8 cellular contexts compared by ENCODE assay signal in genomic region chr22:37492428-37493344, GRCh38. TPM values are rescaled to one million over a fixed set of nuclear protein-coding genes. Genes with fewer than 3 reads are reported as not detected.
DNase-seq lines count a peak whose midpoint lies in the region; ATAC-seq, FAIRE-seq and TF ChIP-seq lines count a peak whose summit lies in the region.

No MANE protein-coding gene starts in this region.

- TF ChIP-seq POLR2A in A549 (IDR thresholded peaks at IDR 0.05; ENCODE audit: low read length) (no peak), upper lobe of left lung (IDR thresholded peaks at IDR 0.05) (no peak)

- peaks cover 3% of the 10 kb centered on the region; the same call in 1 of the 2 replicates for H4K20me1 ChIP-seq in SK-N-SH (ENCODE audit: insufficient read depth)

- WGBS in A549 (ENCODE audit: missing lambda C conversion rate) = 10% methylated on average over 6 of the region's 24 CpGs
- 78% methylated on average over 16 of the region's 24 CpGs for WGBS in SK-N-SH (ENCODE audit: low lambda C conversion rate)
- WGBS in upper lobe of left lung, 2 donors = 46 to 69% methylated on average over 7 to 22 of the region's 24 CpGs

- no peak for TF ChIP-seq EP300 in A549 (IDR thresholded peaks at IDR 0.05)
- TF ChIP-seq EP300 in SK-N-SH (IDR thresholded peaks at IDR 0.05; ENCODE audit: borderline replicate concordance in 1 of 2, low read depth in 1 of 2, low read length in 1 of 2) = no peak
- TF ChIP-seq EP300 in upper lobe of left lung (IDR thresholded peaks at IDR 0.05) = no peak

- CTCF ChIA-PET in A549 (lab: Yijun Ruan, JAX) (interaction anchor here (0.7 to 8.7 kb wide), 14 partner anchors 8 to 74 kb away, joined by 3 to 42 read pairs (median 4); partner anchors contain the start of gene CARD10), SK-N-SH (lab: Yijun Ruan, JAX) (interaction anchor here (0.7 to 3.1 kb wide), 6 partner anchors 10 to 176 kb away, joined by 3 to 11 read pairs (median 4); no protein-coding TSS in a partner anchor)

- peak overlapping the region in 1 of 2 experiments; percentile 80; a peak in 4 of 6 replicates for H3K27ac ChIP-seq in A549
- no peak overlapping the region for H3K27ac ChIP-seq in SK-N-SH (ENCODE audit: low read depth in 2 of 2, low read length in 1 of 2)
- no peak overlapping the region for H3K27ac ChIP-seq in lower lobe of right lung
- no peak overlapping the region for H3K27ac ChIP-seq in upper lobe of left lung

- peak; percentile 62 to 71 for DNase-seq in A549 (ENCODE audit: low read depth in 1 of 2, low spot score in 1 of 2)
- DNase-seq in GM18507 (ENCODE audit: extremely low spot score, insufficient read length, low read depth) = no peak
- peak; percentile 69 for DNase-seq in SK-N-SH
- peak; percentile 49 for DNase-seq in adipocyte (ENCODE audit: low read depth)
- DNase-seq in lower lobe of right lung = peak; percentile 64
- peak; percentile 31 to 71 for DNase-seq in upper lobe of left lung
- DNase-seq in NCI-H2196 treated with DMSO at 0.1 percent for 48 hours (lab: John Stamatoyannopoulos, UW; ENCODE audit: unreplicated experiment) = no peak
- DNase-seq in NCI-H446 (lab: John Stamatoyannopoulos, UW) = no peak

- H3K79me2 ChIP-seq in SK-N-SH (ENCODE audit: insufficient read depth) = no peaks in the 10 kb centered on the region

- POLR2A ChIA-PET in A549 (lab: Yijun Ruan, JAX) = no interaction called here
- POLR2A ChIA-PET in SK-N-SH (lab: Yijun Ruan, JAX) = interaction anchor here (0.5 kb wide), 1 partner anchor 31 kb away, joined by 3 read pairs; no protein-coding TSS in a partner anchor

- ATAC-seq in A549 (peak; percentile 59 to 79), lower lobe of right lung (peak; percentile 59 to 61), upper lobe of left lung (ENCODE audit: low FRiP score in 2 of 2) (peak; percentile 21 to 56)

- no peaks in the 10 kb centered on the region for H3K9me2 ChIP-seq in SK-N-SH

- peaks cover 34% of the 10 kb centered on the region for H3K4me1 ChIP-seq in A549
- peaks cover 6% of the 10 kb centered on the region in 2 experiments; a peak in 2 of 4 replicates for H3K4me1 ChIP-seq in SK-N-SH (ENCODE audit: control insufficient read depth in 1 of 2, insufficient read depth in 2 of 2, low read depth in 1 of 2, low read length in 1 of 2)
- peaks cover 12% of the 10 kb centered on the region for H3K4me1 ChIP-seq in adipocyte (ENCODE audit: control insufficient read depth, insufficient read depth, low read length)
- H3K4me1 ChIP-seq in lower lobe of right lung = peaks cover 4% of the 10 kb centered on the region
- peaks cover 0 to 6% (median 2%) of the 10 kb centered on the region in 4 donors for H3K4me1 ChIP-seq in upper lobe of left lung

- intact Hi-C loops in lower lobe of right lung (cut with DNase I) = no loop called here

- peaks cover 13% of the 10 kb centered on the region for H3F3A ChIP-seq in SK-N-SH (replicated peaks; ENCODE audit: insufficient read depth)

- TF ChIP-seq RAD21 in A549 (conservative IDR thresholded peaks at IDR 0.05 in 1 of 2, IDR thresholded peaks at IDR 0.05 in 1 of 2) (peak; percentile 12 to 19; a peak in 1 of 5 replicates), SK-N-SH (IDR thresholded peaks at IDR 0.05; ENCODE audit: low read length) (0 out of 2 replicates have a peak, but pooled peaks have one; percentile 11)

- H3K4me2 ChIP-seq in A549 (no peak overlapping the region), SK-N-SH (no peak overlapping the region)

- H3K36me3 ChIP-seq in SK-N-SH (replicated peaks in 1 of 2; ENCODE audit: control insufficient read depth in 1 of 2, insufficient read depth in 2 of 2, low read length in 1 of 2) (peaks cover 0 to 3% of the 10 kb centered on the region in 2 experiments), adipocyte (ENCODE audit: control insufficient read depth, insufficient read depth, low read length, severe bottlenecking) (no peaks in the 10 kb centered on the region), lower lobe of right lung (peaks cover 7% of the 10 kb centered on the region), upper lobe of left lung (peaks cover 0 to 22% (median 0%) of the 10 kb centered on the region in 4 donors)

- H3K9ac ChIP-seq in SK-N-SH (no peak overlapping the region), adipocyte (ENCODE audit: low read length) (no peak overlapping the region)

- H3K27me3 ChIP-seq in SK-N-SH (ENCODE audit: insufficient read depth) = no peaks in the 10 kb centered on the region
- H3K27me3 ChIP-seq in adipocyte (replicated peaks; ENCODE audit: control insufficient read depth, insufficient read depth, low read length) = no peaks in the 10 kb centered on the region
- no peaks in the 10 kb centered on the region for H3K27me3 ChIP-seq in lower lobe of right lung (ENCODE audit: low read depth)
- H3K27me3 ChIP-seq in upper lobe of left lung = no peaks in the 10 kb centered on the region

- no peak for FAIRE-seq in A549 (lab: Jason Lieb, UNC)
- peak; percentile 81 for FAIRE-seq in GM18507 (lab: Jason Lieb, UNC)

- TF ChIP-seq CTCF in A549 (IDR thresholded peaks at IDR 0.05) (peak; percentile 39; the same call in 2 of the 3 replicates), SK-N-SH (IDR thresholded peaks at IDR 0.05) (peak; percentile 57), lower lobe of right lung (IDR thresholded peaks at IDR 0.05) (peak; percentile 35), upper lobe of left lung (IDR thresholded peaks at IDR 0.05) (peak in 5 of 6 experiments; percentile 26 to 38 (median 34))

- no peaks in the 10 kb centered on the region for H3K9me3 ChIP-seq in A549
- H3K9me3 ChIP-seq in SK-N-SH = no peaks in the 10 kb centered on the region
- H3K9me3 ChIP-seq in adipocyte (ENCODE audit: control insufficient read depth, low read length) = no peaks in the 10 kb centered on the region
- no peaks in the 10 kb centered on the region for H3K9me3 ChIP-seq in lower lobe of right lung
- no peaks in the 10 kb centered on the region for H3K9me3 ChIP-seq in upper lobe of left lung

- no peak overlapping the region for H2AFZ ChIP-seq in SK-N-SH (ENCODE audit: low read depth)

- H3K4me3 ChIP-seq in A549 (no peak overlapping the region), SK-N-SH (ENCODE audit: low read depth in 2 of 2, low read length in 1 of 2) (no peak overlapping the region; a peak in 1 of 4 replicates), adipocyte (ENCODE audit: low read length) (no peak overlapping the region), lower lobe of right lung (no peak overlapping the region), upper lobe of left lung (no peak overlapping the region)

TF ChIP-seq in A549, 52 proteins besides CTCF, POLR2A, EP300 and RAD21:
- TF ChIP-seq FOSL2 (IDR thresholded peaks at IDR 0.05) (no peak), FOSL2 (CRISPR knock-in tag; IDR thresholded peaks at IDR 0.05) (no peak), KDM1A (IDR thresholded peaks at IDR 0.05; ENCODE audit: low read depth) (peak; percentile 81; the same call in 1 of the 2 replicates), RCOR1 (IDR thresholded peaks at IDR 0.05; ENCODE audit: low read depth, low read length) (no peak), SMC3 (IDR thresholded peaks at IDR 0.05) (peak; percentile 31; the same call in 2 of the 3 replicates)
TF ChIP-seq in A549: peak in this region for 2.

TF ChIP-seq in SK-N-SH, 30 proteins besides CTCF, POLR2A, EP300 and RAD21 (continues in another document):
- TF ChIP-seq TAF1 (IDR thresholded peaks at IDR 0.05; ENCODE audit: borderline replicate concordance, low read depth, low read length) (no peak), RFX5 (IDR thresholded peaks at IDR 0.05; ENCODE audit: low read length) (no peak), MEF2A (IDR thresholded peaks at IDR 0.05; ENCODE audit: borderline replicate concordance, low read depth) (no peak), CHD2 (IDR thresholded peaks at IDR 0.05; ENCODE audit: low read length, partially characterized antibody) (no peak), FOXM1 (IDR thresholded peaks at IDR 0.05; ENCODE audit: low read depth) (no peak), TCF12 (IDR thresholded peaks at IDR 0.05) (no peak), NRF1 (IDR thresholded peaks at IDR 0.05; ENCODE audit: low read depth, low read length) (no peak), POLR2AphosphoS5 (IDR thresholded peaks at IDR 0.05; ENCODE audit: low read depth, low read length) (no peak)
- TF ChIP-seq, protein P1, sequence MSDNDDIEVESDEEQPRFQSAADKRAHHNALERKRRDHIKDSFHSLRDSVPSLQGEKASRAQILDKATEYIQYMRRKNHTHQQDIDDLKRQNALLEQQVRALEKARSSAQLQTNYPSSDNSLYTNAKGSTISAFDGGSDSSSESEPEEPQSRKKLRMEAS (IDR thresholded peaks at IDR 0.05; ENCODE audit: low read depth) = no peak

RNA-seq across cellular contexts. Expression of gene MFNG, which starts 6.5 kb away (rescaled TPM):
- polyA plus RNA-seq in A549 (2011; rRNA removed) (1.2 and 2.0 TPM in 2 replicates), A549 (2017; fragmentation: RNase III; extraction: RNeasy Plus Mini Kit Qiagen cat#74134 plus additional on column Dnase treatment) (1.7 to 1.8 TPM (median 1.7 TPM) in 3 replicates), SK-N-SH (2012; rRNA removed) (0.18 and 0.34 TPM in 2 replicates)
- polyA plus RNA-seq in A549 (2012; cell fraction: cytosol; rRNA removed) = 2.3 and 3.2 TPM in 2 replicates
- polyA plus RNA-seq in A549 (2012; cell fraction: nucleus; rRNA removed) = 18.4 and 23.7 TPM in 2 replicates
- polyA minus RNA-seq in A549 (2011; rRNA and poly(A)+ RNA removed) = 0.73 and 0.95 TPM in 2 replicates
- 0.13 and 0.14 TPM in 2 replicates for polyA plus RNA-seq in SK-N-SH (2012; cell fraction: cytosol; rRNA removed)
- polyA plus RNA-seq in SK-N-SH (2012; cell fraction: nucleus; rRNA removed) = 1.4 and 2.6 TPM in 2 replicates
- total RNA-seq in lower lobe of right lung (71.0 TPM), upper lobe of left lung (10 to 100 TPM; 14.0 to 74.0 (median 45.9) TPM)

RNA-seq across cellular contexts. Expression of gene CARD10, which starts 26.5 kb away (rescaled TPM):
- polyA plus RNA-seq in A549 (2011; rRNA removed) = 8.3 and 11.1 TPM in 2 replicates
- 16.0 and 23.0 TPM in 2 replicates for polyA plus RNA-seq in A549 (2012; cell fraction: cytosol; rRNA removed)
- 52.8 and 67.1 TPM in 2 replicates for polyA plus RNA-seq in A549 (2012; cell fraction: nucleus; rRNA removed)
- polyA plus RNA-seq in A549 (2017; fragmentation: RNase III; extraction: RNeasy Plus Mini Kit Qiagen cat#74134 plus additional on column Dnase treatment) = 14.1 to 16.1 TPM (median 15.3 TPM) in 3 replicates
- 12.5 and 17.6 TPM in 2 replicates for polyA minus RNA-seq in A549 (2011; rRNA and poly(A)+ RNA removed)
- polyA plus RNA-seq in SK-N-SH (2012; rRNA removed) = 13.9 and 14.5 TPM in 2 replicates
- 4.4 and 7.2 TPM in 2 replicates for polyA plus RNA-seq in SK-N-SH (2012; cell fraction: cytosol; rRNA removed)
- polyA plus RNA-seq in SK-N-SH (2012; cell fraction: nucleus; rRNA removed) = 27.9 and 29.5 TPM in 2 replicates
- total RNA-seq in lower lobe of right lung = 14.9 TPM
- 10 to 100 TPM in 4 of 6 donors, 1 to 10 TPM in 2; 6.2 to 19.8 (median 13.6) TPM for total RNA-seq in upper lobe of left lung

Comparison
In these comparisons a context has a peak if more than half of its experiments do, and no peak if none do; other contexts are left out.
1. DNase-seq: peak in A549 (2 of 2), SK-N-SH (single experiment), adipocyte (single experiment), lower lobe of right lung (single experiment) and upper lobe of left lung (2 of 2); none in GM18507 (single experiment), NCI-H2196 treated with DMSO at 0.1 percent for 48 hours (single experiment) and NCI-H446 (0 of 2).
2. Of the 12 proteins assayed by ChIP-seq in both A549 and SK-N-SH: peak only in A549: SMC3; only in SK-N-SH: none; in both: CTCF and RAD21; in neither: 9.
3. Peak in every context shown above with its lines, with median percentiles within 50 percentile points of each other: ATAC-seq and CTCF ChIP-seq.